In genomic region chr3:194395767-194396527, GRCh38 we compare ENCODE assay signal across 1 cellular context.
A peak's percentile ranks its signal among the peaks of the same experiment; 100 is the strongest.
TF ChIP-seq lines count a peak whose summit lies in the region.

No MANE protein-coding gene starts in this region.

TF ChIP-seq in K562, 482 proteins besides CTCF, POLR2A, EP300 and RAD21 (continued from another document):
- TF ChIP-seq HLTF (IDR thresholded peaks at IDR 0.05): no peak
- TF ChIP-seq, protein P1, sequence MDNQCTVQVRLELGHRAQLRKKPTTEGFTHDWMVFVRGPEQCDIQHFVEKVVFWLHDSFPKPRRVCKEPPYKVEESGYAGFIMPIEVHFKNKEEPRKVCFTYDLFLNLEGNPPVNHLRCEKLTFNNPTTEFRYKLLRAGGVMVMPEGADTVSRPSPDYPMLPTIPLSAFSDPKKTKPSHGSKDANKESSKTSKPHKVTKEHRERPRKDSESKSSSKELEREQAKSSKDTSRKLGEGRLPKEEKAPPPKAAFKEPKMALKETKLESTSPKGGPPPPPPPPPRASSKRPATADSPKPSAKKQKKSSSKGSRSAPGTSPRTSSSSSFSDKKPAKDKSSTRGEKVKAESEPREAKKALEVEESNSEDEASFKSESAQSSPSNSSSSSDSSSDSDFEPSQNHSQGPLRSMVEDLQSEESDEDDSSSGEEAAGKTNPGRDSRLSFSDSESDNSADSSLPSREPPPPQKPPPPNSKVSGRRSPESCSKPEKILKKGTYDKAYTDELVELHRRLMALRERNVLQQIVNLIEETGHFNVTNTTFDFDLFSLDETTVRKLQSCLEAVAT (IDR thresholded peaks at IDR 0.05): peak in 1 of 2 experiments; percentile 65; a peak in 1 of 4 replicates
- TF ChIP-seq, protein P2, sequence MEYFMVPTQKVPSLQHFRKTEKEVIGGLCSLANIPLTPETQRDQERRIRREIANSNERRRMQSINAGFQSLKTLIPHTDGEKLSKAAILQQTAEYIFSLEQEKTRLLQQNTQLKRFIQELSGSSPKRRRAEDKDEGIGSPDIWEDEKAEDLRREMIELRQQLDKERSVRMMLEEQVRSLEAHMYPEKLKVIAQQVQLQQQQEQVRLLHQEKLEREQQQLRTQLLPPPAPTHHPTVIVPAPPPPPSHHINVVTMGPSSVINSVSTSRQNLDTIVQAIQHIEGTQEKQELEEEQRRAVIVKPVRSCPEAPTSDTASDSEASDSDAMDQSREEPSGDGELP (CRISPR knock-in tag; IDR thresholded peaks at IDR 0.05; ENCODE audit: borderline replicate concordance): peak; percentile 42; the same call in 1 of the 2 replicates
- TF ChIP-seq, protein P3, sequence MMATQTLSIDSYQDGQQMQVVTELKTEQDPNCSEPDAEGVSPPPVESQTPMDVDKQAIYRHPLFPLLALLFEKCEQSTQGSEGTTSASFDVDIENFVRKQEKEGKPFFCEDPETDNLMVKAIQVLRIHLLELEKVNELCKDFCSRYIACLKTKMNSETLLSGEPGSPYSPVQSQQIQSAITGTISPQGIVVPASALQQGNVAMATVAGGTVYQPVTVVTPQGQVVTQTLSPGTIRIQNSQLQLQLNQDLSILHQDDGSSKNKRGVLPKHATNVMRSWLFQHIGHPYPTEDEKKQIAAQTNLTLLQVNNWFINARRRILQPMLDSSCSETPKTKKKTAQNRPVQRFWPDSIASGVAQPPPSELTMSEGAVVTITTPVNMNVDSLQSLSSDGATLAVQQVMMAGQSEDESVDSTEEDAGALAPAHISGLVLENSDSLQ (IDR thresholded peaks at IDR 0.05): peak; percentile 59
- no peak for TF ChIP-seq POLR2G (IDR thresholded peaks at IDR 0.05; ENCODE audit: low read depth, low read length)
- no peak for TF ChIP-seq ETV1 (tag; conservative IDR thresholded peaks at IDR 0.05; ENCODE audit: low read depth)
- no peak for TF ChIP-seq SAP30 (IDR thresholded peaks at IDR 0.05; ENCODE audit: borderline replicate concordance, insufficient read depth, low read depth, low read length, poor library complexity, severe bottlenecking)
- TF ChIP-seq POLR2H (tag; IDR thresholded peaks at IDR 0.05; ENCODE audit: low read depth): no peak
- TF ChIP-seq SMARCC2 (IDR thresholded peaks at IDR 0.05; ENCODE audit: low read depth): no peak
- TF ChIP-seq CHD2 (IDR thresholded peaks at IDR 0.05; ENCODE audit: low read depth, low read length): no peak
- no peak for TF ChIP-seq ZHX1 (conservative IDR thresholded peaks at IDR 0.05; ENCODE audit: low read length)
- no peak for TF ChIP-seq HBP1 (CRISPR knock-in tag; IDR thresholded peaks at IDR 0.05)
- TF ChIP-seq SNRNP70 (optimal IDR thresholded peaks at IDR 0.05; ENCODE audit: low read depth, low read length): no peak
- peak; percentile 24; the same call in 1 of the 2 replicates for TF ChIP-seq RNF2 (IDR thresholded peaks at IDR 0.05)
- no peak for TF ChIP-seq TRIM24 (IDR thresholded peaks at IDR 0.05)
- no peak for TF ChIP-seq SAFB2 (IDR thresholded peaks at IDR 0.05; ENCODE audit: borderline replicate concordance, low read depth, low read length, severe bottlenecking)
TF ChIP-seq in K562: peak in this region for 23.
